Comparison of ENCODE assay signal across 15 cellular contexts in genomic region chr19:3669616-3670257, GRCh38. TPM values are rescaled to one million over a fixed set of nuclear protein-coding genes. Genes with fewer than 3 reads are reported as not detected.
DNase-seq lines count a peak whose midpoint lies in the region; ATAC-seq and TF ChIP-seq lines count a peak whose summit lies in the region.
"Had no signal": no experiment of that assay in that cellular context is flagged by ENCODE, and none has a peak within 500 bp of the region (broad histone marks: within the 10 kb centered on the region; RNA-seq: fewer than 3 reads in every experiment).

No MANE protein-coding gene starts in this region.

- 0 out of 2 replicates have a peak overlapping the region, but pooled peaks have one; percentile 66 for H3K27ac ChIP-seq in GM23338 (ENCODE audit: low read depth)
- peak overlapping the region; percentile 79 for H3K27ac ChIP-seq in brain microvascular endothelial cell
- peak overlapping the region; percentile 83 for H3K27ac ChIP-seq in lower lobe of right lung
- H3K27ac ChIP-seq in smooth muscle cell (ENCODE audit: low read depth), result peak overlapping the region; percentile 96
- H3K27ac ChIP-seq: BLaER1 had no signal

- H3K27ac Mint-ChIP-seq in GM23338, result peak overlapping the region; percentile 77; the same call in 1 of the 2 replicates
- H3K27ac Mint-ChIP-seq: T-helper 1 cell treated with Interleukin-12 subunit alpha and Interleukin-12 subunit beta and Interleukin-4 antibody, amounts not matched to agents 30 μg/mL and 1 μg/mL, for 36 hours had no signal

- H4K20me1 ChIP-seq in GM23338 (replicated peaks; ENCODE audit: insufficient read depth) (peaks cover 3% of the 10 kb centered on the region; the same call in 1 of the 2 replicates), smooth muscle cell (ENCODE audit: low read depth) (peaks cover 43% of the 10 kb centered on the region)

- H2AFZ ChIP-seq in GM23338 (no peak overlapping the region), smooth muscle cell (ENCODE audit: low read depth) (no peak overlapping the region)

- in situ Hi-C loops in brain microvascular endothelial cell (cut with HindIII; ENCODE audit: low pct_ligation_motif_present, low sequenced_read_pairs), result no loop called here

- H3K79me2 ChIP-seq in GM23338 (replicated peaks; ENCODE audit: insufficient read depth) (0 out of 2 replicates have a peak, but pooled peaks cover 5% of the 10 kb centered on the region), smooth muscle cell (ENCODE audit: low read depth) (peaks cover 17% of the 10 kb centered on the region)

- WGBS in smooth muscle cell (ENCODE audit: low lambda C conversion rate), result 79% methylated on average over 20 of the region's 35 CpGs

- no peaks in the 10 kb centered on the region for H3K9me2 ChIP-seq in GM23338 (ENCODE audit: insufficient read depth)

- H3K36me3 ChIP-seq in GM23338 (ENCODE audit: insufficient read depth), result no peaks in the 10 kb centered on the region
- peaks cover 5% of the 10 kb centered on the region for H3K36me3 ChIP-seq in brain microvascular endothelial cell (replicated peaks)
- peaks cover 14% of the 10 kb centered on the region for H3K36me3 ChIP-seq in lower lobe of right lung
- H3K36me3 ChIP-seq in smooth muscle cell (ENCODE audit: low read depth), result no peaks in the 10 kb centered on the region

- no peak overlapping the region for H3K9ac ChIP-seq in smooth muscle cell (ENCODE audit: low read depth)

- TF ChIP-seq CTCF in GM23338 (conservative IDR thresholded peaks at IDR 0.05; ENCODE audit: low read depth in 2 of 2), result no peak
- TF ChIP-seq CTCF in brain microvascular endothelial cell (IDR thresholded peaks at IDR 0.05; ENCODE audit: low read depth, low read length, missing control alignments), result no peak
- TF ChIP-seq CTCF in lower lobe of right lung (IDR thresholded peaks at IDR 0.05), result no peak
- no peak for TF ChIP-seq CTCF in smooth muscle cell (IDR thresholded peaks at IDR 0.05; ENCODE audit: borderline replicate concordance, insufficient read depth, poor library complexity, severe bottlenecking)

- intact Hi-C loops in lower lobe of right lung (cut with DNase I), result no loop called here

- no peak overlapping the region for H3K4me2 ChIP-seq in GM23338
- H3K4me2 ChIP-seq in smooth muscle cell, result no peak overlapping the region

- H3K4me3 ChIP-seq in GM23338 (no peak overlapping the region), brain microvascular endothelial cell (ENCODE audit: low read depth, low read length) (no peak overlapping the region), lower lobe of right lung (no peak overlapping the region), smooth muscle cell (no peak overlapping the region)
- H3K4me3 ChIP-seq: BLaER1 had no signal

- peaks cover 22% of the 10 kb centered on the region for H3K4me1 Mint-ChIP-seq in GM23338

- H3K27me3 ChIP-seq in GM23338 (ENCODE audit: insufficient read depth) (no peaks in the 10 kb centered on the region), brain microvascular endothelial cell (replicated peaks) (no peaks in the 10 kb centered on the region), lower lobe of right lung (ENCODE audit: low read depth) (no peaks in the 10 kb centered on the region), smooth muscle cell (ENCODE audit: low read depth) (no peaks in the 10 kb centered on the region)

- peaks cover 6% of the 10 kb centered on the region; the same call in 1 of the 2 replicates for H3K4me1 ChIP-seq in GM23338 (ENCODE audit: insufficient read depth)
- peaks cover 37% of the 10 kb centered on the region for H3K4me1 ChIP-seq in lower lobe of right lung
- H3K4me1 ChIP-seq in smooth muscle cell (ENCODE audit: low read depth), result peaks cover 15% of the 10 kb centered on the region

- no peak overlapping the region for H3K4me3 Mint-ChIP-seq in GM23338
- H3K4me3 Mint-ChIP-seq: T-helper 1 cell treated with Interleukin-12 subunit alpha and Interleukin-12 subunit beta and Interleukin-4 antibody, amounts not matched to agents 30 μg/mL and 1 μg/mL, for 36 hours had no signal

- H3F3A ChIP-seq in GM23338 (replicated peaks; ENCODE audit: low read depth), result no peaks in the 10 kb centered on the region
- no peaks in the 10 kb centered on the region for H3F3A ChIP-seq in smooth muscle cell (ENCODE audit: low read depth)

- peaks cover 6% of the 10 kb centered on the region; the same call in 1 of the 3 replicates for H3K36me3 Mint-ChIP-seq in GM23338 (ENCODE audit: low read depth)

- no peaks in the 10 kb centered on the region for H3K9me3 Mint-ChIP-seq in GM23338
- H3K9me3 Mint-ChIP-seq: T-helper 1 cell treated with Interleukin-12 subunit alpha and Interleukin-12 subunit beta and Interleukin-4 antibody, amounts not matched to agents 30 μg/mL and 1 μg/mL, for 36 hours had no signal

- H3K9me3 ChIP-seq in lower lobe of right lung (no peaks in the 10 kb centered on the region), smooth muscle cell (replicated peaks; ENCODE audit: low read depth) (no peaks in the 10 kb centered on the region)
- H3K9me3 ChIP-seq: BLaER1 had no signal

- peaks cover 9% of the 10 kb centered on the region for H3K27me3 Mint-ChIP-seq in GM23338 (ENCODE audit: insufficient read depth, low read depth, poor library complexity)

- DNase-seq in GM23338 (ENCODE audit: low spot score) (no peak), brain microvascular endothelial cell (no peak), lower lobe of right lung (no peak), smooth muscle cell (lab: John Stamatoyannopoulos, UW; ENCODE audit: unreplicated experiment) (no peak), NCI-H526 (lab: John Stamatoyannopoulos, UW) (no peak)
- no peak for DNase-seq in stimulated activated CD8-positive, alpha-beta memory T cell treated with anti-CD3 and anti-CD28 coated beads, Interleukin-4, amount 100 ng/mL, for 48 hours
- DNase-seq: activated CD4-positive, alpha-beta T cell treated with anti-CD3 and anti-CD28 coated beads, Interleukin-2, amount 50 U/mL, for 1 hour; activated naive CD4-positive, alpha-beta T cell; MM.1S; PC-3 had no signal

- ATAC-seq in GM23338 (no peak), lower lobe of right lung (no peak), GM18907 (IDR thresholded peaks at IDR 0.05; ENCODE audit: unreplicated experiment) (no peak), HG02885 (IDR thresholded peaks at IDR 0.05; ENCODE audit: poor library complexity, unreplicated experiment) (no peak)
- ATAC-seq: PC-3 had no signal

TF ChIP-seq in GM23338, 12 proteins besides CTCF, POLR2A, EP300 and RAD21:
- TF ChIP-seq ZNF114 (CRISPR knock-in tag; IDR thresholded peaks at IDR 0.05), result no peak
- TF ChIP-seq NANOG (IDR thresholded peaks at IDR 0.05; ENCODE audit: borderline replicate concordance), result no peak
- no peak for TF ChIP-seq REST (IDR thresholded peaks at IDR 0.05; ENCODE audit: unreplicated experiment)

RNA-seq across cellular contexts. Expression of gene PIP5K1C, which starts 30.5 kb away (rescaled TPM):
- 35.2 and 46.7 TPM in 2 replicates for total RNA-seq in GM23338 (2014; rRNA removed; shearing (Covaris generic))
- polyA plus RNA-seq in GM23338 (2016; fragmentation: Nextera tagmentation; extraction: Ambion mirVana) (11.8 and 13.5 TPM in 2 replicates), smooth muscle cell (27.2 and 29.9 TPM in 2 replicates)
- total RNA-seq in lower lobe of right lung (43.6 TPM), smooth muscle cell (8.2 and 13.2 TPM in 2 replicates)

RNA-seq across cellular contexts. Expression of gene TJP3, which starts 38.4 kb away (rescaled TPM):
- total RNA-seq in GM23338 (2014; rRNA removed; shearing (Covaris generic)), result 19.8 and 23.9 TPM in 2 replicates
- polyA plus RNA-seq in GM23338 (2016; fragmentation: Nextera tagmentation; extraction: Ambion mirVana) (14.1 and 18.2 TPM in 2 replicates), smooth muscle cell (1.2 and 9.0 TPM in 2 replicates)
- total RNA-seq in lower lobe of right lung (34.4 TPM), smooth muscle cell (1.7 and 6.2 TPM in 2 replicates)
- total RNA-seq: glomerular endothelial cell had no signal

RNA-seq across cellular contexts. Expression of gene CACTIN, which starts 43.1 kb away (rescaled TPM):
- 47.4 and 47.7 TPM in 2 replicates for total RNA-seq in GM23338 (2014; rRNA removed; shearing (Covaris generic))
- 14.3 and 16.9 TPM in 2 replicates for polyA plus RNA-seq in GM23338 (2016; fragmentation: Nextera tagmentation; extraction: Ambion mirVana)
- 20.3 TPM for total RNA-seq in lower lobe of right lung
- total RNA-seq in smooth muscle cell, result 16.7 and 17.5 TPM in 2 replicates
- 17.3 and 22.5 TPM in 2 replicates for polyA plus RNA-seq in smooth muscle cell
